ENCODE assay signal across 1 cellular context in the genomic region with DNA sequence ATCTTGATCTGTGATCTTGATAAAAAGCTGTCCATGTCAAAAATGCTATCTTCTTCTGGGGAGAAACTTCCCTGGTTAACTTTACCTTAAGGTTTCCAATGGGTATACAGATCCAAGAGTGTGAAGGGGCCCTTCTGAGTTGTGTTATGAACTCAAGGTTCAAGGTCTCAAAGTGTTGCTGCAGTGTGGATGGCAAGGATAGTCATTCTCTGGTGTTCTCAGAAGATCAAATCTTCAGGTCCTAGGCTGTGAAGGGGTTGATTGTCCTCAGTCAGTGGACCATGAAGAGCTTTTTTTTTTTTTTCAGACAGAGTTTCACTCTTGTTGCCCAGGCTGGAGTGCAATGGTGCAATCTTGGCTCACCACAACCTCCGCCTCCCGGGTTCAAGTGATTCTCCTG.
TF ChIP-seq lines count a peak whose summit lies in the region.

No MANE protein-coding gene starts in this region.

TF ChIP-seq in HepG2, 621 proteins besides CTCF, POLR2A, EP300 and RAD21 (continued from another document):
- TF ChIP-seq ZFP91 (CRISPR knock-in tag; IDR thresholded peaks at IDR 0.05; ENCODE audit: borderline replicate concordance) (no peak), HNF4A (CRISPR knock-in tag; IDR thresholded peaks at IDR 0.05) (no peak), ZNF768 (CRISPR knock-in tag; IDR thresholded peaks at IDR 0.05) (no peak), HBP1 (CRISPR knock-in tag; IDR thresholded peaks at IDR 0.05; ENCODE audit: low read depth) (no peak), E2F5 (CRISPR knock-in tag; conservative IDR thresholded peaks at IDR 0.05) (no peak), ZNF615 (CRISPR knock-in tag; IDR thresholded peaks at IDR 0.05; ENCODE audit: borderline replicate concordance) (no peak), GTF3A (CRISPR knock-in tag; conservative IDR thresholded peaks at IDR 0.05) (no peak)
